2 cellular contexts compared by ENCODE assay signal in the genomic region with DNA sequence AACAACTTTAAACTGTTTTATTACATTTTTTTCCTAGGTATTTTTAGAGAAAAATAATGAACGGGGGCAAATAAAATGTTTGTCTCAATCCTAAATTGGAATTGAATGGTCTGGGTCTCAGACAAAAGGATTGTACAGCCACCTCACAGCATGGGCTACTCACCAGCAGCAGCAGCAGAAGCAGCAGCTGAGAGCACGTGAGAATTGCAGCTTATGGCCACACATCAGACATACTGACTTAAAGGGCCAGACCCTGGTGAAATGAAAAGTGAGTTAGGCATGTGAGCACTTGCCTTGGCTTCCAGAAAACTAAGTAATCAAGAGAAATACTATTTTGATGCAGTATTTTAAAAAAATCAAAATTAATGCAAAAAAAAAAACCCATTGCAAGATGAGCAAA.
TF ChIP-seq lines count a peak whose summit lies in the region.

No MANE protein-coding gene starts in this region.

TF ChIP-seq in SK-N-SH, 30 proteins besides CTCF, POLR2A, EP300 and RAD21 (continued from another document):
- TF ChIP-seq EZH2phosphoT487 (IDR thresholded peaks at IDR 0.05; ENCODE audit: borderline replicate concordance, low read depth), result no peak
- TF ChIP-seq YY1 (IDR thresholded peaks at IDR 0.05; ENCODE audit: low read depth), result no peak
- no peak for TF ChIP-seq CHD2 (IDR thresholded peaks at IDR 0.05; ENCODE audit: low read length, partially characterized antibody)
- TF ChIP-seq NRF1 (IDR thresholded peaks at IDR 0.05; ENCODE audit: low read depth, low read length), result no peak
- no peak for TF ChIP-seq RFX5 (IDR thresholded peaks at IDR 0.05; ENCODE audit: low read length)
- no peak for TF ChIP-seq FOXJ3 (CRISPR knock-in tag; IDR thresholded peaks at IDR 0.05)
- no peak for TF ChIP-seq RXRA (IDR thresholded peaks at IDR 0.05; ENCODE audit: borderline replicate concordance, low read depth)
- no peak for TF ChIP-seq MEF2A (IDR thresholded peaks at IDR 0.05; ENCODE audit: borderline replicate concordance, low read depth)
- no peak for TF ChIP-seq FOXM1 (IDR thresholded peaks at IDR 0.05; ENCODE audit: low read depth)
- TF ChIP-seq, protein P1, sequence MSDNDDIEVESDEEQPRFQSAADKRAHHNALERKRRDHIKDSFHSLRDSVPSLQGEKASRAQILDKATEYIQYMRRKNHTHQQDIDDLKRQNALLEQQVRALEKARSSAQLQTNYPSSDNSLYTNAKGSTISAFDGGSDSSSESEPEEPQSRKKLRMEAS (IDR thresholded peaks at IDR 0.05; ENCODE audit: low read depth), result no peak
- no peak for TF ChIP-seq JUND (IDR thresholded peaks at IDR 0.05)
- TF ChIP-seq, protein P2, sequence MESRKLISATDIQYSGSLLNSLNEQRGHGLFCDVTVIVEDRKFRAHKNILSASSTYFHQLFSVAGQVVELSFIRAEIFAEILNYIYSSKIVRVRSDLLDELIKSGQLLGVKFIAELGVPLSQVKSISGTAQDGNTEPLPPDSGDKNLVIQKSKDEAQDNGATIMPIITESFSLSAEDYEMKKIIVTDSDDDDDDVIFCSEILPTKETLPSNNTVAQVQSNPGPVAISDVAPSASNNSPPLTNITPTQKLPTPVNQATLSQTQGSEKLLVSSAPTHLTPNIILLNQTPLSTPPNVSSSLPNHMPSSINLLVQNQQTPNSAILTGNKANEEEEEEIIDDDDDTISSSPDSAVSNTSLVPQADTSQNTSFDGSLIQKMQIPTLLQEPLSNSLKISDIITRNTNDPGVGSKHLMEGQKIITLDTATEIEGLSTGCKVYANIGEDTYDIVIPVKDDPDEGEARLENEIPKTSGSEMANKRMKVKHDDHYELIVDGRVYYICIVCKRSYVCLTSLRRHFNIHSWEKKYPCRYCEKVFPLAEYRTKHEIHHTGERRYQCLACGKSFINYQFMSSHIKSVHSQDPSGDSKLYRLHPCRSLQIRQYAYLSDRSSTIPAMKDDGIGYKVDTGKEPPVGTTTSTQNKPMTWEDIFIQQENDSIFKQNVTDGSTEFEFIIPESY (IDR thresholded peaks at IDR 0.05; ENCODE audit: borderline replicate concordance, low read depth), result no peak
- TF ChIP-seq, protein P3, sequence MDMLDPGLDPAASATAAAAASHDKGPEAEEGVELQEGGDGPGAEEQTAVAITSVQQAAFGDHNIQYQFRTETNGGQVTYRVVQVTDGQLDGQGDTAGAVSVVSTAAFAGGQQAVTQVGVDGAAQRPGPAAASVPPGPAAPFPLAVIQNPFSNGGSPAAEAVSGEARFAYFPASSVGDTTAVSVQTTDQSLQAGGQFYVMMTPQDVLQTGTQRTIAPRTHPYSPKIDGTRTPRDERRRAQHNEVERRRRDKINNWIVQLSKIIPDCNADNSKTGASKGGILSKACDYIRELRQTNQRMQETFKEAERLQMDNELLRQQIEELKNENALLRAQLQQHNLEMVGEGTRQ (IDR thresholded peaks at IDR 0.05; ENCODE audit: borderline replicate concordance, low read depth, low read length), result no peak
- TF ChIP-seq, protein P4, sequence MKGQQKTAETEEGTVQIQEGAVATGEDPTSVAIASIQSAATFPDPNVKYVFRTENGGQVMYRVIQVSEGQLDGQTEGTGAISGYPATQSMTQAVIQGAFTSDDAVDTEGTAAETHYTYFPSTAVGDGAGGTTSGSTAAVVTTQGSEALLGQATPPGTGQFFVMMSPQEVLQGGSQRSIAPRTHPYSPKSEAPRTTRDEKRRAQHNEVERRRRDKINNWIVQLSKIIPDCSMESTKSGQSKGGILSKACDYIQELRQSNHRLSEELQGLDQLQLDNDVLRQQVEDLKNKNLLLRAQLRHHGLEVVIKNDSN (IDR thresholded peaks at IDR 0.05; ENCODE audit: borderline replicate concordance, low read depth), result no peak
- no peak for TF ChIP-seq TCF12 (IDR thresholded peaks at IDR 0.05)
- no peak for TF ChIP-seq GABPA (IDR thresholded peaks at IDR 0.05; ENCODE audit: low read depth)
- no peak for TF ChIP-seq ELF1 (IDR thresholded peaks at IDR 0.05)
- no peak for TF ChIP-seq POLR2AphosphoS5 (IDR thresholded peaks at IDR 0.05; ENCODE audit: low read depth, low read length)

TF ChIP-seq in SK-N-SH treated with all-trans-retinoic acid at 6 μM for 48 hours, 23 proteins besides CTCF, POLR2A, EP300 and RAD21 (continued from another document):
- TF ChIP-seq, protein P5, sequence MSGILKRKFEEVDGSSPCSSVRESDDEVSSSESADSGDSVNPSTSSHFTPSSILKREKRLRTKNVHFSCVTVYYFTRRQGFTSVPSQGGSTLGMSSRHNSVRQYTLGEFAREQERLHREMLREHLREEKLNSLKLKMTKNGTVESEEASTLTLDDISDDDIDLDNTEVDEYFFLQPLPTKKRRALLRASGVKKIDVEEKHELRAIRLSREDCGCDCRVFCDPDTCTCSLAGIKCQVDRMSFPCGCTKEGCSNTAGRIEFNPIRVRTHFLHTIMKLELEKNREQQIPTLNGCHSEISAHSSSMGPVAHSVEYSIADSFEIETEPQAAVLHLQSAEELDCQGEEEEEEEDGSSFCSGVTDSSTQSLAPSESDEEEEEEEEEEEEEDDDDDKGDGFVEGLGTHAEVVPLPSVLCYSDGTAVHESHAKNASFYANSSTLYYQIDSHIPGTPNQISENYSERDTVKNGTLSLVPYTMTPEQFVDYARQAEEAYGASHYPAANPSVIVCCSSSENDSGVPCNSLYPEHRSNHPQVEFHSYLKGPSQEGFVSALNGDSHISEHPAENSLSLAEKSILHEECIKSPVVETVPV (CRISPR knock-in tag; IDR thresholded peaks at IDR 0.05), result no peak
TF ChIP-seq in SK-N-SH treated with all-trans-retinoic acid at 6 μM for 48 hours: peak in this region for 0.
